Comparison of ENCODE assay signal across 8 cellular contexts in the genomic region with DNA sequence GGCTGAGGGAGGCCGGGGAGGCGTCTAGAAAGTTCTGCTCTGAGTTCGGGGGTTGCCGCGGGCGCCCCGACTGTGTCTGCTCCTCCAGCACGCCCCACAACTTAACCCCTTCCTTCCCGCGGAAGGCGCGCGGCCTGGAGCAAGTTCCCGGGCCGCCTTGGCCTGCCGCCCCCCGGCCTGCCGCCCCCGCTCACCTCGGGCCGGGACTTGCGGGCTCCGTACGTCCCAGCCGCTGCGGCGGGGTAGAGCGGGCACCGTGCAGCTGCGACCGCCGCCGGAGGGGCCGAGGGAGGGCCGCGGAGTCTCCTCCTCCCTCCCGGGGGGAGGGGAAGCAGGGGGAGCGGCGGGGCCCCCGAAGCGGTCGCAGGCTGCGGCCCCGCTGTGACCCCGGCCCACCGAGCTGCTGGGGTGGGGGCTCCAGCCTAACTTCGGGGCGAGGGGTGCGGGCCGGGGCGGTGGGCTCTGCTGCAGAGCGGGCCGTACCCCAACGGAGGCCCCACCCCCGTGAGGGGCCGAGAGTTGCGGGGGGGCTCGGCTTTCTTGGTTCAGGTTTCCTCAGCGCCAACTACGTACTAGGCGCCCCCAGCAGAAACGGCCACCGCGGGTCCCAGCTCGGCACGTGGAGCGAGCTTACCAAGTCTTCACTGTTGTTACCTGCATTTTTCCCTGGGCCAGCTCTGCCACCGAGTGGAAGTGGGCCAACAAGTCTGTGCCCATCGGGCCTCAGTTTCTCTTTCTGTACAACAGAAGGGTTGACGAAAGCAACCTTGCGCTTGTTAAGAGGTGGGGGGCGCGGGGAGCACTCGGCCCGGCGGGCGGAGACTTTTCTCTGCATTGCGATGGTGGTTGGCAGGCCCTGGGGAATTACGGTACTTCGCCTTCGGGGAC. TPM values are rescaled to one million over a fixed set of nuclear protein-coding genes. Genes with fewer than 3 reads are reported as not detected.
DNase-seq lines count a peak whose midpoint lies in the region; ATAC-seq and TF ChIP-seq lines count a peak whose summit lies in the region.

Gene CCDC102A, minus strand, starts transcription at position 266 of the 888 bp plus-strand sequence. CDS start 7,394 bp downstream, outside the sequence.

- ATAC-seq in DND-41 (ENCODE audit: insufficient read depth, low read depth) = peak; percentile 63
- ATAC-seq in GM21367 (IDR thresholded peaks at IDR 0.05; ENCODE audit: unreplicated experiment) = peak; percentile 3
- peak; percentile 54 for ATAC-seq in mucosa of descending colon
- ATAC-seq in thoracic aorta (ENCODE audit: insufficient number of reproducible peaks, low FRiP score, low read depth) = no peak

- H3K4me2 ChIP-seq in DND-41 (ENCODE audit: insufficient read depth, low read length) = peak within 1 kb of the TSS; percentile 80

- peak within 1 kb of the TSS; percentile 86 for H3K4me3 Mint-ChIP-seq in activated CD4-positive, alpha-beta T cell treated with anti-CD3 and anti-CD28 coated beads, Interleukin-2, amount 10 ng/mL, durations not matched to agents 24 days and 14 days

- peaks cover 52% of the 10 kb centered on the region for H3K4me1 ChIP-seq in DND-41 (ENCODE audit: insufficient read depth, low read length)
- no peaks in the 10 kb centered on the region for H3K4me1 ChIP-seq in endocrine pancreas (ENCODE audit: control insufficient read depth, insufficient read depth, low read length)
- H3K4me1 ChIP-seq in mucosa of descending colon (ENCODE audit: low read depth) = peaks cover 8% of the 10 kb centered on the region
- H3K4me1 ChIP-seq in thoracic aorta (ENCODE audit: control insufficient read depth in 1 of 2, low read depth in 2 of 2) = peaks cover 26 to 38% of the 10 kb centered on the region in 2 donors

- H3K27me3 ChIP-seq in DND-41 (ENCODE audit: insufficient read depth, low read length, poor library complexity) = peaks cover 7% of the 10 kb centered on the region
- no peaks in the 10 kb centered on the region for H3K27me3 ChIP-seq in endocrine pancreas (ENCODE audit: control insufficient read depth, insufficient read depth, low read length)
- H3K27me3 ChIP-seq in thoracic aorta (replicated peaks; ENCODE audit: insufficient read depth) = no peaks in the 10 kb centered on the region

- peaks cover 4% of the 10 kb centered on the region for H4K20me1 ChIP-seq in DND-41 (ENCODE audit: insufficient read depth, low read length)

- peak within 1 kb of the TSS; percentile 82 for H2AFZ ChIP-seq in DND-41 (ENCODE audit: low read depth, low read length)

- TF ChIP-seq CTCF in DND-41 (IDR thresholded peaks at IDR 0.05; ENCODE audit: borderline replicate concordance, extremely low read depth, low read length, poor library complexity, severe bottlenecking) (peak; percentile 15), mucosa of descending colon (IDR thresholded peaks at IDR 0.05) (no peak), thoracic aorta (IDR thresholded peaks at IDR 0.05) (no peak)

- H3K36me3 Mint-ChIP-seq in activated CD4-positive, alpha-beta T cell treated with anti-CD3 and anti-CD28 coated beads, Interleukin-2, amount 10 ng/mL, durations not matched to agents 24 days and 14 days (ENCODE audit: low read depth) = no peaks in the 10 kb centered on the region

- no peaks in the 10 kb centered on the region for H3K9me3 ChIP-seq in DND-41 (ENCODE audit: insufficient read depth, low read length, severe bottlenecking)
- no peaks in the 10 kb centered on the region for H3K9me3 ChIP-seq in endocrine pancreas (ENCODE audit: control insufficient read depth, low read length)
- no peaks in the 10 kb centered on the region for H3K9me3 ChIP-seq in mucosa of descending colon
- no peaks in the 10 kb centered on the region for H3K9me3 ChIP-seq in thoracic aorta

- H3K9ac ChIP-seq in DND-41 (ENCODE audit: low read depth, low read length) (peak within 1 kb of the TSS; percentile 68), endocrine pancreas (ENCODE audit: control insufficient read depth, insufficient read depth, low read length) (peak within 1 kb of the TSS; percentile 54)

- peak within 1 kb of the TSS; percentile 93 for H3K27ac Mint-ChIP-seq in activated CD4-positive, alpha-beta T cell treated with anti-CD3 and anti-CD28 coated beads, Interleukin-2, amount 10 ng/mL, durations not matched to agents 24 days and 14 days

- no peaks in the 10 kb centered on the region for H3K9me3 Mint-ChIP-seq in activated CD4-positive, alpha-beta T cell treated with anti-CD3 and anti-CD28 coated beads, Interleukin-2, amount 10 ng/mL, durations not matched to agents 24 days and 14 days

- intact Hi-C loops in activated CD4-positive, alpha-beta T cell treated with anti-CD3 and anti-CD28 coated beads, Interleukin-2, amount 10 ng/mL, durations not matched to agents 24 days and 14 days (cut with micrococcal nuclease) = loop anchor here (1.0 to 10.0 kb wide), 8 partner anchors 50 to 922 kb away; partner anchors contain the start of genes DOK4, KATNB1, NUP93 and PSME3IP1
- intact Hi-C loops in mucosa of descending colon (cut with DNase I, micrococcal nuclease) = no loop called here

- peak; percentile 71 for DNase-seq in DND-41
- peak; percentile 49 for DNase-seq in HPDE6-E6E7 (ENCODE audit: extremely low spot score)
- DNase-seq in activated CD4-positive, alpha-beta T cell treated with anti-CD3 and anti-CD28 coated beads, Interleukin-2, amount 10 ng/mL, durations not matched to agents 24 days and 14 days = peak; percentile 82
- DNase-seq in mucosa of descending colon = peak in 2 of 3 donors; percentile 60 to 73
- no peak for DNase-seq in thoracic aorta (ENCODE audit: low spot score)
- no peak for DNase-seq in A172 (ENCODE audit: low spot score)

- H3K4me3 ChIP-seq in DND-41 (ENCODE audit: low read depth in 1 of 2, low read length in 2 of 2) (peak within 1 kb of the TSS; percentile 37 to 60), endocrine pancreas (ENCODE audit: control insufficient read depth, insufficient read depth, low read length) (peak within 1 kb of the TSS; percentile 17), mucosa of descending colon (peak within 1 kb of the TSS; percentile 67), thoracic aorta (peak within 1 kb of the TSS; percentile 99)

- H3K27ac ChIP-seq in DND-41 (ENCODE audit: low read length) = peak within 1 kb of the TSS; percentile 51
- H3K27ac ChIP-seq in thoracic aorta = peak within 1 kb of the TSS; percentile 91 to 93

- H3K4me1 Mint-ChIP-seq in activated CD4-positive, alpha-beta T cell treated with anti-CD3 and anti-CD28 coated beads, Interleukin-2, amount 10 ng/mL, durations not matched to agents 24 days and 14 days = peaks cover 60% of the 10 kb centered on the region

- no peaks in the 10 kb centered on the region for H3K27me3 Mint-ChIP-seq in activated CD4-positive, alpha-beta T cell treated with anti-CD3 and anti-CD28 coated beads, Interleukin-2, amount 10 ng/mL, durations not matched to agents 24 days and 14 days

- H3K79me2 ChIP-seq in DND-41 (ENCODE audit: insufficient read depth, low read length) = no peaks in the 10 kb centered on the region

- no peaks in the 10 kb centered on the region for H3K36me3 ChIP-seq in DND-41 (ENCODE audit: insufficient read depth, low read length)
- no peaks in the 10 kb centered on the region for H3K36me3 ChIP-seq in endocrine pancreas (ENCODE audit: control insufficient read depth, insufficient read depth, low read length)
- no peaks in the 10 kb centered on the region for H3K36me3 ChIP-seq in mucosa of descending colon (ENCODE audit: low read depth)
- no peaks in the 10 kb centered on the region for H3K36me3 ChIP-seq in thoracic aorta

RNA-seq across cellular contexts. Expression of gene CCDC102A, which starts in this region (rescaled TPM):
- total RNA-seq in activated CD4-positive, alpha-beta T cell treated with anti-CD3 and anti-CD28 coated beads, Interleukin-2, amount 10 ng/mL, durations not matched to agents 24 days and 14 days = 6.0 and 6.7 TPM in 2 replicates
- total RNA-seq in mucosa of descending colon (10 to 100 TPM in 1 of 3 donors, 1 to 10 TPM in 2; 1.2 to 16.2 (median 2.5) TPM), thoracic aorta (10 to 100 TPM; 26.4 to 43.2 TPM)
- 6.9 and 16.5 TPM in 2 replicates for total RNA-seq in A172 (2014; rRNA removed; shearing (Covaris generic))

Comparison
In these comparisons a context has a peak if more than half of its experiments do, and no peak if none do; other contexts are left out.
1. DNase-seq: peak in DND-41 (single experiment), HPDE6-E6E7 (single experiment), activated CD4-positive, alpha-beta T cell treated with anti-CD3 and anti-CD28 coated beads, Interleukin-2, amount 10 ng/mL, durations not matched to agents 24 days and 14 days (single experiment) and mucosa of descending colon (2 of 3); none in thoracic aorta (single experiment) and A172 (single experiment).
2. H3K4me3 ChIP-seq: peak in every context shown above with its lines; median percentile 99 in thoracic aorta; 67 in mucosa of descending colon; 48 in DND-41; 17 in endocrine pancreas.